Comparison of ENCODE assay signal across 14 cellular contexts in genomic region chrX:30649859-30650258, GRCh38. TPM values are rescaled to one million over a fixed set of nuclear protein-coding genes. Genes with fewer than 3 reads are reported as not detected.
DNase-seq lines count a peak whose midpoint lies in the region; ATAC-seq, FAIRE-seq and TF ChIP-seq lines count a peak whose summit lies in the region.
"Had no signal": no experiment of that assay in that cellular context is flagged by ENCODE, and none has a peak within 500 bp of the region (broad histone marks: within the 10 kb centered on the region; RNA-seq: fewer than 3 reads in every experiment).

No MANE protein-coding gene starts in this region.

- TF ChIP-seq RAD21 in K562 (CRISPR knock-in tag; conservative IDR thresholded peaks at IDR 0.05 in 1 of 2, IDR thresholded peaks at IDR 0.05 in 1 of 2), result no peak

- 36% methylated on average over 2 of the region's 2 CpGs for WGBS in K562 (ENCODE audit: insufficient coverage, low coverage, missing lambda C conversion rate)
- 59 to 65% (median 65%) methylated on average over 2 of the region's 2 CpGs for WGBS in psoas muscle, 3 donors

- peak overlapping the region; percentile 38 for H3K4me3 Mint-ChIP-seq in activated naive CD4-positive, alpha-beta T cell treated with anti-CD3 and anti-CD28 coated beads, Interleukin-2, amount 50 U/mL, for 24 hours
- H3K4me3 Mint-ChIP-seq in type B pancreatic cell (no peak overlapping the region), osteocyte (ENCODE audit: unreplicated experiment) (no peak overlapping the region)

- H3K9me3 ChIP-seq in Karpas-422 (ENCODE audit: low read length), result 0 out of 2 replicates have a peak, but pooled peaks cover 2% of the 10 kb centered on the region
- no peaks in the 10 kb centered on the region for H3K9me3 ChIP-seq in K562 (replicated peaks; ENCODE audit: control insufficient read depth, insufficient read depth, low read depth, low read length)
- H3K9me3 ChIP-seq in psoas muscle, result no peaks in the 10 kb centered on the region
- H3K9me3 ChIP-seq: esophagus squamous epithelium, pancreas had no signal

- H3K27me3 ChIP-seq in Karpas-422 (ENCODE audit: low read length), result no peaks in the 10 kb centered on the region
- H3K27me3 ChIP-seq in K562 (ENCODE audit: control insufficient read depth in 2 of 2, insufficient read depth in 2 of 2, low read length in 2 of 2), result no peaks in the 10 kb centered on the region
- no peaks in the 10 kb centered on the region for H3K27me3 ChIP-seq in psoas muscle (ENCODE audit: insufficient read depth in 3 of 3, low read length in 2 of 3)
- H3K27me3 ChIP-seq: esophagus squamous epithelium, pancreas had no signal

- H3K9me2 ChIP-seq in Karpas-422 (replicated peaks; ENCODE audit: insufficient read depth, low read length), result no peaks in the 10 kb centered on the region

- H3K27ac Mint-ChIP-seq in activated naive CD4-positive, alpha-beta T cell treated with anti-CD3 and anti-CD28 coated beads, Interleukin-2, amount 50 U/mL, for 24 hours, result peak overlapping the region; percentile 98
- H3K27ac Mint-ChIP-seq in type B pancreatic cell (peak overlapping the region; percentile 40), osteocyte (ENCODE audit: unreplicated experiment) (no peak overlapping the region)
- H3K27ac Mint-ChIP-seq: brain had no signal

- H3K4me3 ChIP-seq in Karpas-422 (ENCODE audit: low read length) (no peak overlapping the region), K562 (no peak overlapping the region), psoas muscle (no peak overlapping the region)
- H3K4me3 ChIP-seq: esophagus squamous epithelium, GM23248, pancreas had no signal

- H3K9ac ChIP-seq in Karpas-422 (ENCODE audit: low read length) (no peak overlapping the region), K562 (ENCODE audit: insufficient read depth in 1 of 2, low read depth in 2 of 2, low read length in 2 of 2) (no peak overlapping the region)
- H3K9ac ChIP-seq: GM23248 had no signal

- in situ Hi-C loops in K562 (cut with MboI), result no loop called here

- no peak for DNase-seq in activated naive CD4-positive, alpha-beta T cell treated with Interleukin-2 at 50 U/mL for 16 hours
- DNase-seq in Karpas-422 (no peak), K562 (ENCODE audit: extremely low read depth in 1 of 4, low spot score in 3 of 4) (no peak), type B pancreatic cell (ENCODE audit: extremely low spot score, unreplicated experiment) (no peak), psoas muscle (no peak), A172 (ENCODE audit: low spot score) (no peak), osteocyte (ENCODE audit: extremely low spot score, unreplicated experiment) (no peak)
- DNase-seq: esophagus squamous epithelium, GM23248, kidney, NCI-H1417 treated with DMSO at 0.1 percent for 48 hours, pancreas had no signal

- peaks cover 11% of the 10 kb centered on the region for H3K79me2 ChIP-seq in Karpas-422 (ENCODE audit: low read length)
- peaks cover 8% of the 10 kb centered on the region for H3K79me2 ChIP-seq in K562 (ENCODE audit: control insufficient read depth, insufficient read depth, low read length)

- no peaks in the 10 kb centered on the region for H3K36me3 Mint-ChIP-seq in activated naive CD4-positive, alpha-beta T cell treated with anti-CD3 and anti-CD28 coated beads, Interleukin-2, amount 50 U/mL, for 24 hours
- no peaks in the 10 kb centered on the region for H3K36me3 Mint-ChIP-seq in type B pancreatic cell
- no peaks in the 10 kb centered on the region for H3K36me3 Mint-ChIP-seq in osteocyte (ENCODE audit: unreplicated experiment)
- H3K36me3 Mint-ChIP-seq: brain had no signal

- TF ChIP-seq POLR2A in K562 (conservative IDR thresholded peaks at IDR 0.05), result no peak

- H3K4me2 ChIP-seq in Karpas-422 (ENCODE audit: low read depth, low read length, poor library complexity, severe bottlenecking) (peak overlapping the region; percentile 12), K562 (ENCODE audit: insufficient read depth, low read length) (no peak overlapping the region)

- H3K4me1 ChIP-seq in Karpas-422 (ENCODE audit: low read length) (peaks cover 22% of the 10 kb centered on the region), K562 (replicated peaks in 1 of 2; ENCODE audit: control insufficient read depth in 2 of 2, insufficient read depth in 2 of 2, low read length in 2 of 2) (peaks cover 9 to 17% of the 10 kb centered on the region in 2 experiments; a peak in 4 of 5 replicates), psoas muscle (no peaks in the 10 kb centered on the region)
- H3K4me1 ChIP-seq: pancreas had no signal

- no peaks in the 10 kb centered on the region for H3K27me3 Mint-ChIP-seq in activated naive CD4-positive, alpha-beta T cell treated with anti-CD3 and anti-CD28 coated beads, Interleukin-2, amount 50 U/mL, for 24 hours
- H3K27me3 Mint-ChIP-seq in type B pancreatic cell (no peaks in the 10 kb centered on the region), osteocyte (ENCODE audit: unreplicated experiment) (no peaks in the 10 kb centered on the region)

- H3K9me1 ChIP-seq in K562 (ENCODE audit: control insufficient read depth, insufficient read depth, low read length), result no peaks in the 10 kb centered on the region

- CTCF ChIA-PET in K562 (lab: Yijun Ruan, JAX; ENCODE audit: low intra/inter-chr PET ratio), result no interaction called here

- TF ChIP-seq CTCF in K562 (IDR thresholded peaks at IDR 0.05 in 2 of 3, conservative IDR thresholded peaks at IDR 0.05 in 1 of 3; ENCODE audit: insufficient read depth in 2 of 3, low read depth in 1 of 3, low read length in 3 of 3) (no peak), type B pancreatic cell (conservative IDR thresholded peaks at IDR 0.05) (no peak), psoas muscle (IDR thresholded peaks at IDR 0.05) (no peak), osteocyte (IDR thresholded peaks at IDR 0.05) (no peak)

- H3K4me1 Mint-ChIP-seq in activated naive CD4-positive, alpha-beta T cell treated with anti-CD3 and anti-CD28 coated beads, Interleukin-2, amount 50 U/mL, for 24 hours, result peaks cover 20% of the 10 kb centered on the region
- H3K4me1 Mint-ChIP-seq in type B pancreatic cell (ENCODE audit: unreplicated experiment) (peaks cover 5% of the 10 kb centered on the region), osteocyte (ENCODE audit: unreplicated experiment) (peaks cover 16% of the 10 kb centered on the region)

- no peaks in the 10 kb centered on the region for H3K9me3 Mint-ChIP-seq in activated naive CD4-positive, alpha-beta T cell treated with anti-CD3 and anti-CD28 coated beads, Interleukin-2, amount 50 U/mL, for 24 hours
- H3K9me3 Mint-ChIP-seq in type B pancreatic cell (no peaks in the 10 kb centered on the region), osteocyte (ENCODE audit: unreplicated experiment) (no peaks in the 10 kb centered on the region)

- POLR2A ChIA-PET in K562 (lab: Yijun Ruan, JAX), result interaction anchor here (1.0 kb wide), 1 partner anchor 56 kb away, joined by 4 read pairs; no protein-coding TSS in a partner anchor

- FAIRE-seq in K562 (lab: Jason Lieb, UNC), result no peak
- FAIRE-seq: kidney, pancreas had no signal

- no peak for ATAC-seq in K562
- ATAC-seq in psoas muscle, result no peak
- ATAC-seq: pancreas had no signal

- H3K27ac ChIP-seq in Karpas-422 (ENCODE audit: low read length), result no peak overlapping the region
- no peak overlapping the region for H3K27ac ChIP-seq in K562 (ENCODE audit: extremely low read depth, low read depth, low read length)
- H3K27ac ChIP-seq in psoas muscle, result no peak overlapping the region
- H3K27ac ChIP-seq: GM23248 had no signal

- intact Hi-C loops in K562 (cut with micrococcal nuclease) (loop anchor here (10.0 kb wide), 1 partner anchor 235 kb away; the partner anchor contains the start of gene TAB3), psoas muscle (cut with DNase I) (no loop called here)

- no peaks in the 10 kb centered on the region for H4K20me1 ChIP-seq in Karpas-422 (ENCODE audit: insufficient read depth, low read depth, low read length)
- H4K20me1 ChIP-seq in K562 (replicated peaks; ENCODE audit: control insufficient read depth, insufficient read depth, low read length), result no peaks in the 10 kb centered on the region

- no peaks in the 10 kb centered on the region for H3K36me3 ChIP-seq in Karpas-422 (ENCODE audit: insufficient read depth, low read length)
- no peaks in the 10 kb centered on the region for H3K36me3 ChIP-seq in K562 (ENCODE audit: control insufficient read depth, insufficient read depth, low read length)
- no peaks in the 10 kb centered on the region for H3K36me3 ChIP-seq in psoas muscle (ENCODE audit: insufficient read depth in 1 of 2, low read depth in 1 of 2)
- H3K36me3 ChIP-seq: esophagus squamous epithelium, pancreas had no signal

- H2AFZ ChIP-seq in Karpas-422 (ENCODE audit: low read length), result peak overlapping the region; percentile 38; the same call in 1 of the 2 replicates
- H2AFZ ChIP-seq in K562 (ENCODE audit: low read depth, low read length), result no peak overlapping the region
- H2AFZ ChIP-seq: GM23248 had no signal

- TF ChIP-seq EP300 in K562 (IDR thresholded peaks at IDR 0.05; ENCODE audit: low read length), result no peak

- BruUV-seq in K562 (replicated peaks; lab: Mats Ljungman, UMichigan), result no TSS peak

TF ChIP-seq in K562, 482 proteins besides CTCF, POLR2A, EP300 and RAD21 (continues in another document):
- TF ChIP-seq KHSRP (IDR thresholded peaks at IDR 0.05) (no peak), CTBP1 (IDR thresholded peaks at IDR 0.05; ENCODE audit: borderline replicate concordance) (0 out of 2 replicates have a peak, but pooled peaks have one; percentile 13)

RNA-seq across cellular contexts. Expression of gene GK, which starts 3.4 kb away (rescaled TPM):
- total RNA-seq in Karpas-422 (2014; rRNA removed; shearing (Covaris generic); ENCODE audit: low replicate concordance), result 16.8 and 26.1 TPM in 2 replicates
- total RNA-seq in K562 (2011; cell fraction: chromatin; rRNA removed; ENCODE audit: low replicate concordance), result 15.1 and 28.4 TPM in 2 replicates
- total RNA-seq in K562 (2011; cell fraction: nucleolus; rRNA removed), result 6.0 and 7.4 TPM in 2 replicates
- total RNA-seq in K562 (2011; cell fraction: nucleoplasm; rRNA removed), result 9.8 and 10.3 TPM in 2 replicates
- 8.1 and 13.3 TPM in 2 replicates for total RNA-seq in K562 (2014; rRNA removed)
- total RNA-seq in K562 (2014; rRNA removed; fragmentation: Illumina TruSeq; extraction: Trizol), result 12.4 and 14.5 TPM in 2 replicates
- total RNA-seq in K562 (2015; rRNA removed; fragmentation: Illumina TruSeq; extraction: Trizol), result 12.4 and 13.3 TPM in 2 replicates
- 13.5 and 14.8 TPM in 2 replicates for total RNA-seq in K562 (2021)
- polyA plus RNA-seq in K562 (2011; rRNA removed), result 9.6 and 15.3 TPM in 2 replicates
- polyA plus RNA-seq in K562 (2011; cell fraction: cytosol; rRNA removed), result 2.3 and 4.2 TPM in 2 replicates
- polyA plus RNA-seq in K562 (2011; cell fraction: nucleus; rRNA removed), result 7.8 and 12.2 TPM in 2 replicates
- 9.7 and 16.8 TPM in 2 replicates for polyA plus RNA-seq in K562 (2012)
- 10.0 and 10.1 TPM in 2 replicates for polyA plus RNA-seq in K562 (2014; fragmentation: Illumina TruSeq; extraction: Trizol)
- polyA plus RNA-seq in K562 (2014; fragmentation: Nextera tagmentation; extraction: Ambion mirVana), result 10 to 100 TPM in 1 of 2 experiments, 1 to 10 TPM in 1; 8.0 to 12.4 TPM
- polyA plus RNA-seq in K562 (2014; rRNA removed), result 12.5 and 15.7 TPM in 2 replicates
- 10.7 and 15.9 TPM in 2 replicates for polyA minus RNA-seq in K562 (2011; rRNA and poly(A)+ RNA removed)
- polyA minus RNA-seq in K562 (2011; cell fraction: cytosol; rRNA and poly(A)+ RNA removed), result 5.2 and 5.8 TPM in 2 replicates
- 8.8 TPM in 2 replicates for polyA minus RNA-seq in K562 (2011; cell fraction: nucleus; rRNA and poly(A)+ RNA removed)
- total RNA-seq in type B pancreatic cell (ENCODE audit: low replicate concordance), result 27.2 and 28.2 TPM in 2 replicates
- total RNA-seq in psoas muscle, result 1 to 10 TPM; 3.3 to 5.1 (median 4.1) TPM
- polyA plus RNA-seq in psoas muscle, result 1 to 10 TPM; 1.1 to 5.2 (median 4.2) TPM
- total RNA-seq in A172 (2014; rRNA removed; shearing (Covaris generic)), result 13.8 and 17.6 TPM in 2 replicates
- 7.3 TPM in 2 replicates for total RNA-seq in osteocyte
